Comparison of ENCODE assay signal across 8 cellular contexts in genomic region chr15:42920281-42921048, GRCh38. TPM values are rescaled to one million over a fixed set of nuclear protein-coding genes. Genes with fewer than 3 reads are reported as not detected.
A peak's percentile ranks its signal among the peaks of the same experiment; 100 is the strongest.
DNase-seq lines count a peak whose midpoint lies in the region; ATAC-seq and TF ChIP-seq lines count a peak whose summit lies in the region.

TSS of gene TTBK2 (minus strand) at chr15:42920778. CDS start at chr15:42878617, 42,161 bp downstream.

- whole genome bisulfite sequencing in thymus, result under 1% methylated on average over 75 of the region's 75 CpGs

- peaks cover 3% of the 10 kb centered on the region for H3K36me3 Mint-ChIP-seq in activated naive CD8-positive, alpha-beta T cell treated with anti-CD3 and anti-CD28 coated beads for 36 hours
- no peaks in the 10 kb centered on the region for H3K36me3 Mint-ChIP-seq in osteocyte (ENCODE audit: unreplicated experiment)

- peak within 1 kb of the TSS; percentile 87 for H3K27ac ChIP-seq in thymus (ENCODE audit: low read depth)

- POLR2A ChIA-PET in GM10248 (lab: Yijun Ruan, JAX), result no interaction called here

- H3K9me3 Mint-ChIP-seq in activated naive CD8-positive, alpha-beta T cell treated with anti-CD3 and anti-CD28 coated beads for 36 hours, result peaks cover 1% of the 10 kb centered on the region
- H3K9me3 Mint-ChIP-seq in osteocyte (ENCODE audit: unreplicated experiment), result peaks cover 5% of the 10 kb centered on the region

- TF ChIP-seq CTCF in GM10248 (IDR thresholded peaks at IDR 0.05; ENCODE audit: control extremely low read depth, extremely low read depth, low read depth, missing control alignments) (no peak), osteocyte (IDR thresholded peaks at IDR 0.05) (peak; percentile 18)

- H3K4me1 ChIP-seq in thymus (ENCODE audit: control insufficient read depth, insufficient read depth, low read length), result no peaks in the 10 kb centered on the region

- H3K27me3 ChIP-seq in thymus (ENCODE audit: control insufficient read depth, insufficient read depth), result no peaks in the 10 kb centered on the region

- intact Hi-C loops in head of caudate nucleus (cut with DNase I), result loop anchor here (5.0 to 10.0 kb wide), 2 partner anchors 183 to 216 kb away; partner anchors contain the start of gene CDAN1

- H3K4me3 ChIP-seq in thymus (ENCODE audit: low read length), result peak within 1 kb of the TSS; percentile 96

- H3K9me3 ChIP-seq in thymus (ENCODE audit: control insufficient read depth), result no peaks in the 10 kb centered on the region

- H3K27ac Mint-ChIP-seq in activated naive CD8-positive, alpha-beta T cell treated with anti-CD3 and anti-CD28 coated beads for 36 hours, result peak within 1 kb of the TSS; percentile 90
- peak within 1 kb of the TSS; percentile 92 for H3K27ac Mint-ChIP-seq in osteocyte (ENCODE audit: unreplicated experiment)

- ATAC-seq in HG02623 (IDR thresholded peaks at IDR 0.05; ENCODE audit: unreplicated experiment), result peak; percentile 97

- H3K4me3 Mint-ChIP-seq in activated naive CD8-positive, alpha-beta T cell treated with anti-CD3 and anti-CD28 coated beads for 36 hours, result peak within 1 kb of the TSS; percentile 98
- H3K4me3 Mint-ChIP-seq in osteocyte (ENCODE audit: unreplicated experiment), result peak within 1 kb of the TSS; percentile 95

- H3K4me1 Mint-ChIP-seq in activated naive CD8-positive, alpha-beta T cell treated with anti-CD3 and anti-CD28 coated beads for 36 hours, result peaks cover 32% of the 10 kb centered on the region
- peaks cover 30% of the 10 kb centered on the region for H3K4me1 Mint-ChIP-seq in osteocyte (ENCODE audit: unreplicated experiment)

- no peaks in the 10 kb centered on the region for H3K36me3 ChIP-seq in thymus (ENCODE audit: control insufficient read depth, insufficient read depth)

- DNase-seq in GM10248 (ENCODE audit: extremely low spot score) (peak; percentile 95), NCI-H1105 (lab: John Stamatoyannopoulos, UW) (peak; percentile 90), SKM-1 treated with dmso at 0.1 percent for 144 hours (lab: John Stamatoyannopoulos, UW; ENCODE audit: unreplicated experiment) (peak; percentile 97), head of caudate nucleus (peak; percentile 97 to 100 (median 99)), osteocyte (ENCODE audit: extremely low spot score, unreplicated experiment) (peak; percentile 99)
- peak; percentile 97 for DNase-seq in activated naive CD8-positive, alpha-beta T cell treated with anti-CD3 and anti-CD28 coated beads for 36 hours

- CTCF ChIA-PET in GM10248 (lab: Yijun Ruan, JAX), result no interaction called here

- H3K27me3 Mint-ChIP-seq in activated naive CD8-positive, alpha-beta T cell treated with anti-CD3 and anti-CD28 coated beads for 36 hours, result no peaks in the 10 kb centered on the region
- H3K27me3 Mint-ChIP-seq in osteocyte (ENCODE audit: unreplicated experiment), result no peaks in the 10 kb centered on the region

RNA-seq across cellular contexts. Expression of gene TTBK2, which starts in this region (rescaled TPM):
- 1 to 10 TPM; 6.9 to 7.9 TPM for total RNA-seq in activated naive CD8-positive, alpha-beta T cell treated with anti-CD3 and anti-CD28 coated beads for 36 hours
- 23.6 and 25.0 TPM in 2 replicates for total RNA-seq in osteocyte
- polyA plus RNA-seq in thymus, result 4.4 TPM

Comparison
In these comparisons a context has a peak if more than half of its experiments do, and no peak if none do; other contexts are left out.
1. Peak in every context shown above with its lines: DNase-seq, ATAC-seq, H3K4me3 ChIP-seq and H3K27ac ChIP-seq.